In genomic region chr2:18149660-18150246, GRCh38 we compare ENCODE assay signal across 8 cellular contexts.
DNase-seq lines count a peak whose midpoint lies in the region; ATAC-seq, FAIRE-seq and TF ChIP-seq lines count a peak whose summit lies in the region.

No MANE protein-coding gene starts in this region.

- H3K27ac ChIP-seq in HEK293 (ENCODE audit: extremely low read depth, low read depth, low read length): no peak overlapping the region
- H3K27ac ChIP-seq in naive thymus-derived CD4-positive, alpha-beta T cell (ENCODE audit: low read depth, low read length): no peak overlapping the region

- H3K4me3 ChIP-seq in HEK293 (ENCODE audit: low read depth, low read length): no peak overlapping the region
- H3K4me3 ChIP-seq in naive thymus-derived CD4-positive, alpha-beta T cell (ENCODE audit: low read length): no peak overlapping the region

- no peaks in the 10 kb centered on the region for H3K36me3 Mint-ChIP-seq in WTC11
- H3K36me3 Mint-ChIP-seq in naive thymus-derived CD4-positive, alpha-beta T cell: no peaks in the 10 kb centered on the region

- FAIRE-seq in islet of Langerhans (lab: Jason Lieb, UNC): peak; percentile 74

- no peaks in the 10 kb centered on the region for H3K27me3 Mint-ChIP-seq in WTC11 (ENCODE audit: low read depth)
- H3K27me3 Mint-ChIP-seq in naive thymus-derived CD4-positive, alpha-beta T cell: peaks cover 0 to 26% (median 8%) of the 10 kb centered on the region in 5 donors

- TF ChIP-seq CTCF in GM10248 (IDR thresholded peaks at IDR 0.05; ENCODE audit: control extremely low read depth, extremely low read depth, low read depth, missing control alignments) (peak; percentile 71), HEK293 (tag by site-specific recombination; IDR thresholded peaks at IDR 0.05) (peak; percentile 17; the same call in 1 of the 2 replicates), WTC11 (IDR thresholded peaks at IDR 0.05) (peak; percentile 66)

- no peaks in the 10 kb centered on the region for H3K4me1 Mint-ChIP-seq in WTC11
- H3K4me1 Mint-ChIP-seq in naive thymus-derived CD4-positive, alpha-beta T cell: no peaks in the 10 kb centered on the region

- no peak overlapping the region for H3K27ac Mint-ChIP-seq in WTC11
- no peak overlapping the region for H3K27ac Mint-ChIP-seq in naive thymus-derived CD4-positive, alpha-beta T cell

- no peaks in the 10 kb centered on the region for H3K9me3 Mint-ChIP-seq in WTC11
- no peaks in the 10 kb centered on the region for H3K9me3 Mint-ChIP-seq in naive thymus-derived CD4-positive, alpha-beta T cell

- no peaks in the 10 kb centered on the region for H3K36me3 ChIP-seq in HEK293 (ENCODE audit: control insufficient read depth in 2 of 2, insufficient read depth in 1 of 2, low read length in 2 of 2)
- no peaks in the 10 kb centered on the region for H3K36me3 ChIP-seq in naive thymus-derived CD4-positive, alpha-beta T cell (ENCODE audit: control insufficient read depth in 2 of 3, insufficient read depth in 3 of 3, low read length in 3 of 3)

- no peaks in the 10 kb centered on the region for H3K4me1 ChIP-seq in HEK293 (ENCODE audit: control insufficient read depth, insufficient read depth, low read length)
- no peaks in the 10 kb centered on the region for H3K4me1 ChIP-seq in naive thymus-derived CD4-positive, alpha-beta T cell (ENCODE audit: control insufficient read depth in 2 of 2, insufficient read depth in 2 of 2, low read length in 2 of 2)

- H3K27me3 ChIP-seq in naive thymus-derived CD4-positive, alpha-beta T cell (ENCODE audit: control insufficient read depth in 2 of 2, insufficient read depth in 2 of 2, low read length in 2 of 2): no peaks in the 10 kb centered on the region

- H3K4me3 Mint-ChIP-seq in WTC11: no peak overlapping the region
- H3K4me3 Mint-ChIP-seq in naive thymus-derived CD4-positive, alpha-beta T cell: no peak overlapping the region

- peak; percentile 66 for ATAC-seq in WTC11
- no peak for ATAC-seq in naive thymus-derived CD4-positive, alpha-beta T cell
- ATAC-seq in HG02759 (IDR thresholded peaks at IDR 0.05; ENCODE audit: unreplicated experiment): no peak

- CTCF ChIA-PET in GM10248 (lab: Yijun Ruan, JAX) (interaction anchor here (0.7 to 2.1 kb wide), 25 partner anchors 9 to 503 kb away, joined by 3 to 9 read pairs (median 4); no protein-coding TSS in a partner anchor), HEK293 (lab: Yijun Ruan, JAX) (interaction anchor here (0.6 to 4.5 kb wide), 43 partner anchors 9 to 1688 kb away, joined by 3 to 47 read pairs (median 4); no protein-coding TSS in a partner anchor), WTC11 (lab: Charles Lee) (interaction anchor here (0.6 to 1.5 kb wide), 13 partner anchors 14 to 298 kb away, joined by 3 to 9 read pairs (median 4); partner anchors contain the start of gene KCNS3)
- CTCF ChIA-PET in naive thymus-derived CD4-positive, alpha-beta T cell (lab: Charles Lee): no interaction called here

- intact Hi-C loops in naive thymus-derived CD4-positive, alpha-beta T cell (cut with micrococcal nuclease): loop anchor here (1.0 kb wide), 3 partner anchors 298 to 430 kb away; no protein-coding TSS in a partner anchor

- DNase-seq in GM10248 (ENCODE audit: extremely low spot score) (peak; percentile 37), NCI-H2081 treated with DMSO at 0.1 percent for 48 hours (lab: John Stamatoyannopoulos, UW) (peak; percentile 2), WTC11 (ENCODE audit: low spot score) (no peak)
- DNase-seq in activated CD4-positive, CD25-positive, alpha-beta regulatory T cell treated with anti-CD3 and anti-CD28 coated beads, Interleukin-2, amount 50 U/mL, for 72 hours: no peak
- no peak for DNase-seq in naive thymus-derived CD4-positive, alpha-beta T cell

- H3K9me3 ChIP-seq in HEK293 (ENCODE audit: control insufficient read depth, insufficient read depth, low read depth, low read length): no peaks in the 10 kb centered on the region
- no peaks in the 10 kb centered on the region for H3K9me3 ChIP-seq in naive thymus-derived CD4-positive, alpha-beta T cell (ENCODE audit: control insufficient read depth in 2 of 3, low read length in 3 of 3)

- POLR2A ChIA-PET in GM10248 (lab: Yijun Ruan, JAX) (no interaction called here), HEK293 (lab: Yijun Ruan, JAX) (no interaction called here), WTC11 (lab: Charles Lee) (no interaction called here)
- POLR2A ChIA-PET in naive thymus-derived CD4-positive, alpha-beta T cell (lab: Charles Lee): no interaction called here

TF ChIP-seq in HEK293, 187 proteins besides CTCF, POLR2A, EP300 and RAD21:
- TF ChIP-seq BCL11B (tag by site-specific recombination; IDR thresholded peaks at IDR 0.05; ENCODE audit: low read depth) (no peak), ZNF654 (tag by site-specific recombination; IDR thresholded peaks at IDR 0.05; ENCODE audit: low read depth) (peak; percentile 45)
TF ChIP-seq in HEK293: peak in this region for 1.

TF ChIP-seq in WTC11, 78 proteins besides CTCF, POLR2A, EP300 and RAD21:
- no peak for TF ChIP-seq E2F1 (CRISPR knock-in tag; IDR thresholded peaks at IDR 0.05)
- TF ChIP-seq, protein P1, sequence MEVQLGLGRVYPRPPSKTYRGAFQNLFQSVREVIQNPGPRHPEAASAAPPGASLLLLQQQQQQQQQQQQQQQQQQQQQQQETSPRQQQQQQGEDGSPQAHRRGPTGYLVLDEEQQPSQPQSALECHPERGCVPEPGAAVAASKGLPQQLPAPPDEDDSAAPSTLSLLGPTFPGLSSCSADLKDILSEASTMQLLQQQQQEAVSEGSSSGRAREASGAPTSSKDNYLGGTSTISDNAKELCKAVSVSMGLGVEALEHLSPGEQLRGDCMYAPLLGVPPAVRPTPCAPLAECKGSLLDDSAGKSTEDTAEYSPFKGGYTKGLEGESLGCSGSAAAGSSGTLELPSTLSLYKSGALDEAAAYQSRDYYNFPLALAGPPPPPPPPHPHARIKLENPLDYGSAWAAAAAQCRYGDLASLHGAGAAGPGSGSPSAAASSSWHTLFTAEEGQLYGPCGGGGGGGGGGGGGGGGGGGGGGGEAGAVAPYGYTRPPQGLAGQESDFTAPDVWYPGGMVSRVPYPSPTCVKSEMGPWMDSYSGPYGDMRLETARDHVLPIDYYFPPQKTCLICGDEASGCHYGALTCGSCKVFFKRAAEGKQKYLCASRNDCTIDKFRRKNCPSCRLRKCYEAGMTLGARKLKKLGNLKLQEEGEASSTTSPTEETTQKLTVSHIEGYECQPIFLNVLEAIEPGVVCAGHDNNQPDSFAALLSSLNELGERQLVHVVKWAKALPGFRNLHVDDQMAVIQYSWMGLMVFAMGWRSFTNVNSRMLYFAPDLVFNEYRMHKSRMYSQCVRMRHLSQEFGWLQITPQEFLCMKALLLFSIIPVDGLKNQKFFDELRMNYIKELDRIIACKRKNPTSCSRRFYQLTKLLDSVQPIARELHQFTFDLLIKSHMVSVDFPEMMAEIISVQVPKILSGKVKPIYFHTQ (CRISPR knock-in tag; IDR thresholded peaks at IDR 0.05): no peak
- TF ChIP-seq TCF7 (CRISPR knock-in tag; IDR thresholded peaks at IDR 0.05; ENCODE audit: low read depth): no peak
- TF ChIP-seq MYBL2 (CRISPR knock-in tag; IDR thresholded peaks at IDR 0.05): no peak
- TF ChIP-seq SOX15 (CRISPR knock-in tag; IDR thresholded peaks at IDR 0.05): no peak
- TF ChIP-seq NR2C2 (CRISPR knock-in tag; IDR thresholded peaks at IDR 0.05): no peak
- TF ChIP-seq MXD4 (CRISPR knock-in tag; IDR thresholded peaks at IDR 0.05; ENCODE audit: borderline replicate concordance): no peak

Comparison
In these comparisons a context has a peak if more than half of its experiments do, and no peak if none do; other contexts are left out.
1. DNase-seq: peak in GM10248 (single experiment) and NCI-H2081 treated with DMSO at 0.1 percent for 48 hours (single experiment); none in WTC11 (single experiment), activated CD4-positive, CD25-positive, alpha-beta regulatory T cell treated with anti-CD3 and anti-CD28 coated beads, Interleukin-2, amount 50 U/mL, for 72 hours (single experiment) and naive thymus-derived CD4-positive, alpha-beta T cell (0 of 9).
2. CTCF ChIP-seq: peak in every context shown above with its lines; median percentile 71 in GM10248; 66 in WTC11; 17 in HEK293.